Comparison of ENCODE assay signal across 36 cellular contexts in the genomic region with DNA sequence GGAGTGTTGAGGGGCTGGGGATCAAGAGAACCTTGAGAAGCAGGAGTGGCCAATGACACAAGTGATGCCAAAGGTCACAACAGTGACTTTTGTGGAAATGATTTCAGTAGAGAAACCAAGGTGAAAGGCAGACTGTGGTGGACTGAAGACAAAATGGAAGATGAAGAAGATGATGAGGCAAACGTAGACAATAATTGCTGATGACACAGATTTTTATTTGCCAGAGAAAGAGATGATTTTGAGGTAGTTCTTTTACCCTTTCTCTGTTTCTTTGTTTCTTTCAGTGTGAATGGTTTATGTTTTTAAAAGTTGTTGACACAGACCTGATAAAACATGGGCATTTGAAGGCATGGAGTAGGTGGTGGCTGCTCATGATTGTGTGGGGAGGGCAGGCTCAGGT.
"Had no signal": no experiment of that assay in that cellular context is flagged by ENCODE, and none has a peak within 500 bp of the region (broad histone marks: within the 10 kb centered on the region; RNA-seq: fewer than 3 reads in every experiment).

No MANE protein-coding gene starts in this region.

- H3K4me1 Mint-ChIP-seq: activated B cell treated with CpG ODN at 0.5 μM for 24 hours; activated CD4-positive, alpha-beta T cell treated with anti-CD3 and anti-CD28 coated beads, Interleukin-2, amount 10 ng/mL, durations not matched to agents 24 days and 14 days; activated naive CD8-positive, alpha-beta T cell treated with anti-CD3 and anti-CD28 coated beads for 36 hours; activated T-helper 17 cell treated with anti-CD3 and anti-CD28 coated beads, Interleukin-2, amount 50 U/mL, for 72 hours had no signal

- H3K36me3 ChIP-seq: adrenal gland, brain microvascular endothelial cell, breast epithelium had no signal

- H3K4me3 ChIP-seq: adrenal gland, body of pancreas, breast epithelium had no signal

- H3K27me3 ChIP-seq: adrenal gland, body of pancreas, brain microvascular endothelial cell, breast epithelium had no signal

- H3K4me1 ChIP-seq: adrenal gland, body of pancreas, breast epithelium had no signal

- H3K9me3 ChIP-seq: adrenal gland, body of pancreas, breast epithelium had no signal

- DNase-seq: activated B cell treated with CpG ODN at 0.5 μM for 24 hours; activated CD4-positive, alpha-beta memory T cell treated with anti-CD3 and anti-CD28 coated beads for 36 hours; activated CD4-positive, alpha-beta T cell treated with anti-CD3 and anti-CD28 coated beads for 4 hours; activated CD4-positive, alpha-beta T cell treated with anti-CD3 and anti-CD28 coated beads, Interleukin-2, amount 10 ng/mL, durations not matched to agents 24 days and 14 days; activated CD4-positive, alpha-beta T cell treated with anti-CD3 and anti-CD28 coated beads, Interleukin-2, amount 50 U/mL, for 1 hour; activated CD4-positive, alpha-beta T cell treated with anti-CD3 and anti-CD28 coated beads, Interleukin-2, amount 50 U/mL, for 4 hours; activated CD4-positive, CD25-positive, alpha-beta regulatory T cell treated with anti-CD3 and anti-CD28 coated beads, Interleukin-2, amount 50 U/mL, for 72 hours; activated CD8-positive, alpha-beta memory T cell treated with anti-CD3 and anti-CD28 coated beads, Interleukin-2, amount 50 U/mL, for 4 hours; activated CD8-positive, alpha-beta T cell treated with anti-CD3 and anti-CD28 coated beads for 36 hours; activated effector memory CD4-positive, alpha-beta T cell treated with anti-CD3 and anti-CD28 coated beads, Interleukin-2, amount 50 U/mL, for 16 hours; activated gamma-delta T cell treated with Interleukin-2 at 50 U/mL for 16 hours; activated naive CD4-positive, alpha-beta T cell; activated naive CD4-positive, alpha-beta T cell treated with anti-CD3 and anti-CD28 coated beads for 36 hours; activated naive CD4-positive, alpha-beta T cell treated with anti-CD3 and anti-CD28 coated beads, Interleukin-2, amount 50 U/mL, for 16 hours; activated naive CD8-positive, alpha-beta T cell treated with anti-CD3 and anti-CD28 coated beads for 36 hours; activated T-cell treated with anti-CD3 and anti-CD28 coated beads for 4 hours; activated T-cell treated with anti-CD3 and anti-CD28 coated beads, Interleukin-2, amount 50 U/mL, for 1 hour; activated T-cell treated with anti-CD3 and anti-CD28 coated beads, Interleukin-2, amount 50 U/mL, for 4 hours; activated T-cell treated with anti-CD3 and anti-CD28 coated beads, Interleukin-2, amount 50 U/mL, for 72 hours; adrenal gland; amniotic stem cell; aorta; body of pancreas; brain microvascular endothelial cell; central memory CD4-positive, alpha-beta T cell; T-helper 2 cell; T-helper 9 cell had no signal

- H3K27ac ChIP-seq: adrenal gland, body of pancreas, brain microvascular endothelial cell, breast epithelium, VCaP had no signal

- FAIRE-seq: astrocyte, TTC549 had no signal

- H3K4me3 Mint-ChIP-seq: activated B cell treated with CpG ODN at 0.5 μM for 24 hours; activated CD4-positive, alpha-beta memory T cell treated with anti-CD3 and anti-CD28 coated beads for 36 hours; activated CD4-positive, alpha-beta T cell treated with anti-CD3 and anti-CD28 coated beads, Interleukin-2, amount 10 ng/mL, durations not matched to agents 24 days and 14 days; activated CD8-positive, alpha-beta T cell treated with anti-CD3 and anti-CD28 coated beads for 36 hours; activated naive CD4-positive, alpha-beta T cell treated with anti-CD3 and anti-CD28 coated beads for 36 hours; activated naive CD8-positive, alpha-beta T cell treated with anti-CD3 and anti-CD28 coated beads for 36 hours; activated T-cell treated with anti-CD3 and anti-CD28 coated beads, Interleukin-2, amount 50 U/mL, for 4 hours; activated T-cell treated with anti-CD3 and anti-CD28 coated beads, Interleukin-2, amount 50 U/mL, for 72 hours; activated T-helper 1 cell treated with anti-CD3 and anti-CD28 coated beads, Interleukin-12 subunit alpha, Interleukin-12 subunit beta, Interleukin-2, Interleukin-4 antibody, amounts not matched to agents 30 ng/mL and 10 ng/mL and 1 ng/mL, durations not matched to agents 14 hours and 24 hours and 36 hours; activated T-helper 17 cell treated with anti-CD3 and anti-CD28 coated beads, Interleukin-2, amount 50 U/mL, for 72 hours; T-helper 1 cell treated with Interleukin-12 subunit alpha and Interleukin-12 subunit beta and Interleukin-4 antibody, amounts not matched to agents 30 μg/mL and 1 μg/mL, for 36 hours; T-helper 2 cell treated with Interferon-gamma antibody and Interleukin-4, amounts not matched to agents 5 μg/mL and 100 μg/mL, for 36 hours had no signal

- H3K36me3 Mint-ChIP-seq: activated CD4-positive, alpha-beta memory T cell treated with anti-CD3 and anti-CD28 coated beads for 36 hours; activated naive CD4-positive, alpha-beta T cell treated with anti-CD3 and anti-CD28 coated beads, Interleukin-2, amount 50 U/mL, for 72 hours; activated naive CD8-positive, alpha-beta T cell treated with anti-CD3 and anti-CD28 coated beads for 36 hours had no signal

- H3K27me3 Mint-ChIP-seq: activated B cell treated with CpG ODN at 0.5 μM for 24 hours; activated CD4-positive, alpha-beta memory T cell treated with anti-CD3 and anti-CD28 coated beads for 36 hours; activated CD4-positive, alpha-beta T cell treated with anti-CD3 and anti-CD28 coated beads, Interleukin-2, amount 10 ng/mL, durations not matched to agents 24 days and 14 days; activated naive CD8-positive, alpha-beta T cell treated with anti-CD3 and anti-CD28 coated beads for 36 hours had no signal

- H3K27ac Mint-ChIP-seq: activated B cell treated with CpG ODN at 0.5 μM for 24 hours; activated CD4-positive, alpha-beta memory T cell treated with anti-CD3 and anti-CD28 coated beads for 36 hours; activated CD4-positive, alpha-beta T cell treated with anti-CD3 and anti-CD28 coated beads, Interleukin-2, amount 10 ng/mL, durations not matched to agents 24 days and 14 days; activated CD8-positive, alpha-beta T cell treated with anti-CD3 and anti-CD28 coated beads for 36 hours; activated naive CD4-positive, alpha-beta T cell treated with anti-CD3 and anti-CD28 coated beads for 36 hours; activated naive CD4-positive, alpha-beta T cell treated with anti-CD3 and anti-CD28 coated beads, Interleukin-2, amount 50 U/mL, for 72 hours; activated naive CD8-positive, alpha-beta T cell treated with anti-CD3 and anti-CD28 coated beads for 36 hours; activated T-cell treated with anti-CD3 and anti-CD28 coated beads, Interleukin-2, amount 50 U/mL, for 72 hours; activated T-helper 1 cell treated with anti-CD3 and anti-CD28 coated beads, Interleukin-12 subunit alpha, Interleukin-12 subunit beta, Interleukin-2, Interleukin-4 antibody, amounts not matched to agents 30 ng/mL and 10 ng/mL and 1 ng/mL, durations not matched to agents 14 hours and 24 hours and 36 hours; activated T-helper 17 cell treated with anti-CD3 and anti-CD28 coated beads, Interleukin-2, amount 50 U/mL, for 72 hours; T-helper 1 cell treated with Interleukin-12 subunit alpha and Interleukin-12 subunit beta and Interleukin-4 antibody, amounts not matched to agents 30 μg/mL and 1 μg/mL, for 36 hours; T-helper 2 cell treated with Interferon-gamma antibody and Interleukin-4, amounts not matched to agents 5 μg/mL and 100 μg/mL, for 36 hours had no signal

- ATAC-seq: activated CD8-positive, alpha-beta T cell treated with anti-CD3 and anti-CD28 coated beads for 36 hours; activated naive CD4-positive, alpha-beta T cell treated with anti-CD3 and anti-CD28 coated beads, Interleukin-2, amount 50 U/mL, for 72 hours; activated T-cell treated with anti-CD3 and anti-CD28 coated beads, Interleukin-2, amount 50 U/mL, for 4 hours; activated T-cell treated with anti-CD3 and anti-CD28 coated beads, Interleukin-2, amount 50 U/mL, for 72 hours; activated T-helper 17 cell treated with anti-CD3 and anti-CD28 coated beads, Interleukin-2, amount 50 U/mL, for 72 hours; body of pancreas had no signal

- H3K9me3 Mint-ChIP-seq: activated B cell treated with CpG ODN at 0.5 μM for 24 hours; activated CD4-positive, alpha-beta memory T cell treated with anti-CD3 and anti-CD28 coated beads for 36 hours; activated CD4-positive, alpha-beta T cell treated with anti-CD3 and anti-CD28 coated beads, Interleukin-2, amount 10 ng/mL, durations not matched to agents 24 days and 14 days; activated CD8-positive, alpha-beta T cell treated with anti-CD3 and anti-CD28 coated beads for 36 hours; activated naive CD4-positive, alpha-beta T cell treated with anti-CD3 and anti-CD28 coated beads for 36 hours; activated naive CD4-positive, alpha-beta T cell treated with anti-CD3 and anti-CD28 coated beads, Interleukin-2, amount 50 U/mL, for 72 hours; activated naive CD8-positive, alpha-beta T cell treated with anti-CD3 and anti-CD28 coated beads for 36 hours; activated T-cell treated with anti-CD3 and anti-CD28 coated beads, Interleukin-2, amount 50 U/mL, for 4 hours; activated T-cell treated with anti-CD3 and anti-CD28 coated beads, Interleukin-2, amount 50 U/mL, for 72 hours; activated T-helper 1 cell treated with anti-CD3 and anti-CD28 coated beads, Interleukin-12 subunit alpha, Interleukin-12 subunit beta, Interleukin-2, Interleukin-4 antibody, amounts not matched to agents 30 ng/mL and 10 ng/mL and 1 ng/mL, durations not matched to agents 14 hours and 24 hours and 36 hours; activated T-helper 17 cell treated with anti-CD3 and anti-CD28 coated beads, Interleukin-2, amount 50 U/mL, for 72 hours; T-helper 1 cell treated with Interleukin-12 subunit alpha and Interleukin-12 subunit beta and Interleukin-4 antibody, amounts not matched to agents 30 μg/mL and 1 μg/mL, for 36 hours; T-helper 2 cell treated with Interferon-gamma antibody and Interleukin-4, amounts not matched to agents 5 μg/mL and 100 μg/mL, for 36 hours had no signal
